Comparison of ENCODE assay signal across 1 cellular context in genomic region chr2:176123847-176124273, GRCh38.
TF ChIP-seq lines count a peak whose summit lies in the region.

No MANE protein-coding gene starts in this region.

TF ChIP-seq in endothelial cell of umbilical vein, 7 proteins besides CTCF, POLR2A, EP300 and RAD21:
- no peak for TF ChIP-seq MAX (IDR thresholded peaks at IDR 0.05; ENCODE audit: insufficient read depth, insufficient read length)
- TF ChIP-seq GATA2 (IDR thresholded peaks at IDR 0.05; ENCODE audit: insufficient read depth, insufficient read length, low read depth, low read length) = no peak
- no peak for TF ChIP-seq MYC (IDR thresholded peaks at IDR 0.05; ENCODE audit: low read depth, low read length)
- TF ChIP-seq JUN (IDR thresholded peaks at IDR 0.05; ENCODE audit: borderline replicate concordance, insufficient read depth, insufficient read length, low read depth) = no peak
